ENCODE assay signal across 8 cellular contexts in genomic region chr17:81510524-81510797, GRCh38. TPM values are rescaled to one million over a fixed set of nuclear protein-coding genes. Genes with fewer than 3 reads are reported as not detected.
DNase-seq lines count a peak whose midpoint lies in the region; ATAC-seq and TF ChIP-seq lines count a peak whose summit lies in the region.

No MANE protein-coding gene starts in this region.

- H3K27ac ChIP-seq in left ventricle myocardium inferior (replicated peaks) (peak overlapping the region; percentile 99), mammary epithelial cell (ENCODE audit: insufficient read depth, low read depth, low read length) (no peak overlapping the region), vagina (peak overlapping the region; percentile 98)

- peak overlapping the region; percentile 87 for H3K4me2 ChIP-seq in mammary epithelial cell (ENCODE audit: insufficient read depth, low read depth, low read length)

- H2AFZ ChIP-seq in mammary epithelial cell (ENCODE audit: low read depth, low read length) = no peak overlapping the region

- TF ChIP-seq POLR2A in vagina (IDR thresholded peaks at IDR 0.05) = no peak

- ATAC-seq in left cardiac atrium (no peak), mucosa of descending colon (no peak), GM21825 (IDR thresholded peaks at IDR 0.05; ENCODE audit: unreplicated experiment) (no peak)

- 4% methylated on average over 7 of the region's 10 CpGs for WGBS in mammary epithelial cell (ENCODE audit: low coverage, missing lambda C conversion rate)

- peaks cover 63% of the 10 kb centered on the region for H3K4me1 ChIP-seq in left ventricle myocardium inferior
- H3K4me1 ChIP-seq in mammary epithelial cell (ENCODE audit: insufficient read depth, low read length) = peaks cover 19% of the 10 kb centered on the region
- peaks cover 14% of the 10 kb centered on the region for H3K4me1 ChIP-seq in mucosa of descending colon (ENCODE audit: low read depth)
- peaks cover 34% of the 10 kb centered on the region for H3K4me1 ChIP-seq in vagina

- no peak for DNase-seq in left ventricle myocardium inferior
- no peak for DNase-seq in left cardiac atrium
- no peak for DNase-seq in mammary epithelial cell
- no peak for DNase-seq in mucosa of descending colon
- no peak for DNase-seq in vagina (ENCODE audit: extremely low spot score in 2 of 2)
- no peak for DNase-seq in NCI-H1048 (lab: John Stamatoyannopoulos, UW)
- no peak for DNase-seq in SHP77 (lab: John Stamatoyannopoulos, UW)

- H3K4me3 ChIP-seq in left ventricle myocardium inferior (peak overlapping the region; percentile 93), mammary epithelial cell (replicated peaks in 1 of 3; ENCODE audit: insufficient read depth in 1 of 3, low read depth in 2 of 3, low read length in 3 of 3) (peak overlapping the region; percentile 90 to 100 (median 93)), mucosa of descending colon (peak overlapping the region; percentile 98), vagina (peak overlapping the region; percentile 93 to 99)

- in situ Hi-C loops in mammary epithelial cell (cut with MboI; ENCODE audit: low sequenced_read_pairs in 2 of 2) = loop anchor here in 1 of 2 donors (5.0 kb wide), 1 partner anchor 113 kb away; the partner anchor contains the start of gene BAHCC1

- peaks cover 40% of the 10 kb centered on the region for H3K36me3 ChIP-seq in left ventricle myocardium inferior
- H3K36me3 ChIP-seq in mammary epithelial cell (ENCODE audit: insufficient read depth, low read length) = peaks cover 25% of the 10 kb centered on the region
- no peaks in the 10 kb centered on the region for H3K36me3 ChIP-seq in mucosa of descending colon (ENCODE audit: low read depth)
- H3K36me3 ChIP-seq in vagina = peaks cover 9 to 37% of the 10 kb centered on the region in 2 donors

- TF ChIP-seq CTCF in left ventricle myocardium inferior (IDR thresholded peaks at IDR 0.05; ENCODE audit: borderline replicate concordance) (no peak), mammary epithelial cell (conservative IDR thresholded peaks at IDR 0.05 in 1 of 2, IDR thresholded peaks at IDR 0.05 in 1 of 2; ENCODE audit: extremely low read depth in 1 of 2, insufficient read depth in 1 of 2, low read depth in 1 of 2, low read length in 2 of 2) (no peak), mucosa of descending colon (IDR thresholded peaks at IDR 0.05) (no peak), vagina (IDR thresholded peaks at IDR 0.05) (no peak)

- dilution Hi-C loops in mammary epithelial cell (cut with HindIII; ENCODE audit: low sequenced_read_pairs) = loop anchor here (5.0 to 25.0 kb wide), 5 partner anchors 57 to 498 kb away; partner anchors contain the start of genes PCYT2 and SIRT7

- peak overlapping the region; percentile 80 for H3K9ac ChIP-seq in mammary epithelial cell (ENCODE audit: insufficient read depth, low read length)

- CTCF ChIA-PET in mammary epithelial cell (lab: Charles Lee; ENCODE audit: low non-redundant PET) = no interaction called here

- H3K79me2 ChIP-seq in mammary epithelial cell (ENCODE audit: insufficient read depth, low read length) = peaks cover 48% of the 10 kb centered on the region

- H3K9me3 ChIP-seq in left ventricle myocardium inferior (replicated peaks) = peaks cover 4% of the 10 kb centered on the region
- no peaks in the 10 kb centered on the region for H3K9me3 ChIP-seq in mammary epithelial cell (replicated peaks; ENCODE audit: insufficient read depth, low read length)
- H3K9me3 ChIP-seq in mucosa of descending colon = no peaks in the 10 kb centered on the region
- H3K9me3 ChIP-seq in vagina = no peaks in the 10 kb centered on the region

- no TSS peak for BruUV-seq in mammary epithelial cell (replicated peaks; lab: Mats Ljungman, UMichigan)

- H3K27me3 ChIP-seq in left ventricle myocardium inferior (ENCODE audit: low read depth) = no peaks in the 10 kb centered on the region
- H3K27me3 ChIP-seq in mammary epithelial cell (ENCODE audit: insufficient read depth, low read length) = no peaks in the 10 kb centered on the region
- no peaks in the 10 kb centered on the region for H3K27me3 ChIP-seq in vagina

- intact Hi-C loops in left ventricle myocardium inferior (cut with micrococcal nuclease) = no loop called here
- intact Hi-C loops in left cardiac atrium (cut with DNase I) = loop anchor here in 1 of 2 donors (2.0 kb wide), 1 partner anchor 114 kb away; no protein-coding TSS in a partner anchor
- intact Hi-C loops in mammary epithelial cell (cut with micrococcal nuclease) = loop anchor here (10.0 kb wide), 1 partner anchor 354 kb away; the partner anchor contains the start of gene P4HB
- intact Hi-C loops in mucosa of descending colon (cut with DNase I, micrococcal nuclease) = loop anchor here in 1 of 2 donors (10.0 kb wide), 1 partner anchor 116 kb away; the partner anchor contains the start of gene BAHCC1
- intact Hi-C loops in vagina (cut with DNase I) = loop anchor here (2.0 to 5.0 kb wide), 2 partner anchors 42 to 114 kb away; partner anchors contain the start of gene FAAP100

- H4K20me1 ChIP-seq in mammary epithelial cell (ENCODE audit: insufficient read depth, low read length) = peaks cover 35% of the 10 kb centered on the region

RNA-seq across cellular contexts. Expression of gene ACTG1, which starts 2.1 kb away (rescaled TPM):
- total RNA-seq in left ventricle myocardium inferior (342 TPM), left cardiac atrium (1,000 to 10,000 TPM in 1 of 2 donors, 100 to 1,000 TPM in 1; 663 to 1,095 TPM), mammary epithelial cell (over 10,000 TPM in 1 of 2 donors, 1,000 to 10,000 TPM in 1; 3,950 to 24,255 TPM), mucosa of descending colon (1,000 to 10,000 TPM; 1,922 to 4,060 (median 3,184) TPM), vagina (2,441 TPM)
- 8,707 TPM for polyA plus RNA-seq in mammary epithelial cell
- 4,992 TPM for polyA minus RNA-seq in mammary epithelial cell

RNA-seq across cellular contexts. Expression of gene FSCN2, which starts 17.7 kb away (rescaled TPM):
- total RNA-seq in left ventricle myocardium inferior (0.38 TPM), left cardiac atrium (under 1 TPM; 0.38 to 0.39 TPM), mammary epithelial cell (under 1 TPM; 0.47 to 0.83 TPM), mucosa of descending colon (1 to 10 TPM; 1.6 to 4.0 (median 2.5) TPM), vagina (6.6 TPM)
- polyA plus RNA-seq in mammary epithelial cell = 0.03 TPM
- polyA minus RNA-seq in mammary epithelial cell = not detected

RNA-seq across cellular contexts. Expression of gene FAAP100, which starts 41.7 kb away (rescaled TPM):
- 15.9 TPM for total RNA-seq in left ventricle myocardium inferior
- 10 to 100 TPM; 11.6 to 15.7 TPM for total RNA-seq in left cardiac atrium
- total RNA-seq in mammary epithelial cell = 10 to 100 TPM; 23.5 to 26.6 TPM
- 14.6 TPM for polyA plus RNA-seq in mammary epithelial cell
- polyA minus RNA-seq in mammary epithelial cell = 37.0 TPM
- 10 to 100 TPM; 23.2 to 28.9 (median 25.0) TPM for total RNA-seq in mucosa of descending colon
- total RNA-seq in vagina = 21.4 TPM
